ENCODE assay signal across 1 cellular context in genomic region chr15:62934236-62934971, GRCh38.
TF ChIP-seq lines count a peak whose summit lies in the region.

No MANE protein-coding gene starts in this region.

TF ChIP-seq in SK-N-SH, 30 proteins besides CTCF, POLR2A, EP300 and RAD21 (continued from another document):
- peak; percentile 52; the same call in 1 of the 2 replicates for TF ChIP-seq FOXM1 (IDR thresholded peaks at IDR 0.05; ENCODE audit: low read depth)
- peak; percentile 62; the same call in 1 of the 2 replicates for TF ChIP-seq YY1 (IDR thresholded peaks at IDR 0.05; ENCODE audit: low read depth)
